In genomic region chr11:63504933-63505586, GRCh38 we compare ENCODE assay signal across 19 cellular contexts. TPM values are rescaled to one million over a fixed set of nuclear protein-coding genes. Genes with fewer than 3 reads are reported as not detected.
DNase-seq lines count a peak whose midpoint lies in the region; ATAC-seq, FAIRE-seq and TF ChIP-seq lines count a peak whose summit lies in the region.
"Had no signal": no experiment of that assay in that cellular context is flagged by ENCODE, and none has a peak within 500 bp of the region (broad histone marks: within the 10 kb centered on the region; RNA-seq: fewer than 3 reads in every experiment).

No MANE protein-coding gene starts in this region.

- 38 to 40% methylated on average over 4 of the region's 4 CpGs for WGBS in pancreas, 2 donors

- peaks cover 39% of the 10 kb centered on the region for H3K9me3 ChIP-seq in NT2/D1 (ENCODE audit: insufficient read depth, low read length)
- no peaks in the 10 kb centered on the region for H3K9me3 ChIP-seq in pancreas

- intact Hi-C loops in pancreas (cut with DNase I), result loop anchor here in 2 of 3 donors (10.0 kb wide), 1 partner anchor 120 kb away; no protein-coding TSS in a partner anchor

- peaks cover 26% of the 10 kb centered on the region for H3K4me1 ChIP-seq in NT2/D1 (ENCODE audit: insufficient read depth, insufficient read length)
- peaks cover 14 to 48% (median 21%) of the 10 kb centered on the region in 3 donors for H3K4me1 ChIP-seq in pancreas
- H3K4me1 ChIP-seq: uterus had no signal

- H3K27me3 ChIP-seq in NT2/D1 (ENCODE audit: insufficient read depth, insufficient read length) (peaks cover 3% of the 10 kb centered on the region), pancreas (no peaks in the 10 kb centered on the region)
- H3K27me3 ChIP-seq: uterus had no signal

- H3K4me3 ChIP-seq in NT2/D1 (ENCODE audit: insufficient read length, low read depth), result no peak overlapping the region
- H3K4me3 ChIP-seq in fibroblast of pulmonary artery (replicated peaks; ENCODE audit: low read depth, low read length), result no peak overlapping the region
- no peak overlapping the region for H3K4me3 ChIP-seq in pancreas
- H3K4me3 ChIP-seq: lung, skin epidermis, uterus had no signal

- H3K27ac ChIP-seq in pancreas, result no peak overlapping the region
- H3K27ac ChIP-seq: skin epidermis, uterus had no signal

- DNase-seq in GM10266 (ENCODE audit: extremely low spot score) (peak; percentile 2), NT2/D1 (ENCODE audit: low read depth, low spot score) (no peak), fibroblast of pulmonary artery (ENCODE audit: low read depth) (peak; percentile 35), pancreas (peak; percentile 77 to 90 (median 84)), HT-29 (ENCODE audit: low spot score) (no peak), NCI-H128 (lab: John Stamatoyannopoulos, UW; ENCODE audit: unreplicated experiment) (no peak), NCI-H1417 treated with DMSO at 0.1 percent for 48 hours (lab: John Stamatoyannopoulos, UW) (no peak), NCI-H1048 (lab: John Stamatoyannopoulos, UW) (no peak)
- DNase-seq: activated effector memory CD4-positive, alpha-beta T cell treated with Interleukin-2 at 50 U/mL for 16 hours; dermis blood vessel endothelial cell; NCI-H1436 treated with DMSO at 0.1 percent for 48 hours; NCI-H446; nephron progenitor cell; stimulated activated naive B cell treated with anti-CD40 and anti-IgM and Interleukin-4, amounts not matched to agents 10 μg/mL and 1 μg/mL and 100 μg/mL, for 72 hours; uterus had no signal

- TF ChIP-seq CTCF in GM10266 (IDR thresholded peaks at IDR 0.05; ENCODE audit: control insufficient read depth, insufficient read depth, low read depth, missing control alignments) (no peak), fibroblast of pulmonary artery (IDR thresholded peaks at IDR 0.05; ENCODE audit: low read length, missing control alignments) (no peak), pancreas (IDR thresholded peaks at IDR 0.05) (no peak)

- peak; percentile 79 to 87 (median 83) for ATAC-seq in pancreas
- ATAC-seq: SK-N-SH treated with all-trans-retinoic acid at 6 μM for 48 hours; stimulated activated naive B cell treated with anti-CD40 and anti-IgM and Interleukin-4, amounts not matched to agents 10 μg/mL and 1 μg/mL and 100 μg/mL, for 72 hours had no signal

- no peak for FAIRE-seq in pancreas (lab: Jason Lieb, UNC)

- peak overlapping the region; percentile 3 for H3K9ac ChIP-seq in NT2/D1 (ENCODE audit: insufficient read length, low read depth)

- H3K36me3 ChIP-seq in NT2/D1 (ENCODE audit: insufficient read depth, insufficient read length, low read length) (no peaks in the 10 kb centered on the region), pancreas (no peaks in the 10 kb centered on the region)
- H3K36me3 ChIP-seq: uterus had no signal

RNA-seq across cellular contexts. Expression of gene LGALS12, which starts 0.8 kb away (rescaled TPM):
- total RNA-seq in pancreas, result 1 to 10 TPM in 2 of 6 donors, under 1 TPM in 2, not detected in 2; 0.13 to 1.4 (median 0.79) TPM
- polyA plus RNA-seq in pancreas, result 1 to 10 TPM in 1 of 2 donors, under 1 TPM in 1; 0.21 to 2.1 TPM
- not detected in 2 replicates for total RNA-seq in HT-29 (2014; rRNA removed; shearing (Covaris generic))
- total RNA-seq: dermis blood vessel endothelial cell, esophagus mucosa, uterus had no signal

RNA-seq across cellular contexts. Expression of gene PLAAT5, which starts 14.1 kb away (rescaled TPM):
- total RNA-seq in pancreas, result 10 to 100 TPM in 2 of 6 donors, 1 to 10 TPM in 4; 4.6 to 11.0 (median 9.2) TPM
- 1 to 10 TPM; 1.6 to 3.7 TPM for polyA plus RNA-seq in pancreas
- total RNA-seq in HT-29 (2014; rRNA removed; shearing (Covaris generic)), result 0.21 and 0.79 TPM in 2 replicates
- total RNA-seq: dermis blood vessel endothelial cell had no signal

RNA-seq across cellular contexts. Expression of gene PLAAT4, which starts 31.5 kb away (rescaled TPM):
- total RNA-seq in pancreas, result 10 to 100 TPM in 2 of 6 donors, 1 to 10 TPM in 4; 3.3 to 32.4 (median 5.7) TPM
- polyA plus RNA-seq in pancreas, result 10 to 100 TPM; 13.5 to 16.2 TPM
- total RNA-seq in HT-29 (2014; rRNA removed; shearing (Covaris generic)), result 61.8 and 73.6 TPM in 2 replicates

RNA-seq across cellular contexts. Expression of gene PLAAT2, which starts 58.1 kb away (rescaled TPM):
- total RNA-seq in pancreas, result not detected
- polyA plus RNA-seq in pancreas, result under 1 TPM in 1 of 2 donors, not detected in 1; 0.26 TPM
- 0.57 and 4.2 TPM in 2 replicates for total RNA-seq in HT-29 (2014; rRNA removed; shearing (Covaris generic))
- total RNA-seq: dermis blood vessel endothelial cell, uterus had no signal

Comparison
In these comparisons a context has a peak if more than half of its experiments do, and no peak if none do; other contexts are left out.
1. DNase-seq: peak in GM10266 (single experiment), fibroblast of pulmonary artery (single experiment) and pancreas (6 of 6); none in NT2/D1 (single experiment), HT-29 (single experiment), NCI-H128 (single experiment), NCI-H1417 treated with DMSO at 0.1 percent for 48 hours (single experiment) and NCI-H1048 (single experiment).